8 cellular contexts compared by ENCODE assay signal in the genomic region with DNA sequence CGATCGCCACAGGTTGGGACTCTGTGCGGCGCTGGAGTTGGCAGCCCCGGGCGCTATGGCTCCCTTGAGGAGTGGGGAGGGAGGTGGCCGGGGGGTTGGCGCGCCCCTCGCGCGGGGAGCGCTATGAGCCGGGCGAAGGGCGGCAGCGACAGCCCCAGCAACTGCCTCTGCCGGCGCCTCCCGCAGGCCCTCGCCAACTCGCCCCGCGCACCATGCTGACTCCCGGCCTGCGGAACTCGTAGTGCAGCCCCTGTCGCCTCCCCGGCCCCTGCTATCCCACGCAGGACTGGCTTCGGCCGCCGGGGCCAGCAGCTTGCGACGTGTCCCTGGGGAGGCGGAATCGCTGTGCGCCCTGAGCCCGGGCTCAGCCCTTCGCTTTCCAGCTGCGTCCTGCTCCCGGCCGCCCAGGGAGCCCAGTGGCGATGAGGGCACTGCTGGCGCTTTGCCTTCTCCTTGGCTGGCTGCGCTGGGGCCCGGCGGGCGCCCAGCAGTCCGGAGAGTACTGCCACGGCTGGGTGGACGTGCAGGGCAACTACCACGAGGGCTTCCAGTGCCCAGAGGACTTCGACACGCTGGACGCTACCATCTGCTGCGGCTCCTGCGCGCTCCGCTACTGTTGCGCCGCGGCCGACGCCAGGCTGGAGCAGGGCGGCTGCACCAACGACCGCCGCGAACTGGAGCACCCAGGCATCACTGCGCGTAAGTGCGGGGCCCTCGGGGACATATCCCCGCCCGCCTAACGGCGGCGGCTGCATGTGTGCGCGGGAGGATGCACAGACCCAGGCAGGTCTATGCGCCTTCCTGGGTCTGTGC. TPM values are rescaled to one million over a fixed set of nuclear protein-coding genes. Genes with fewer than 3 reads are reported as not detected.
A peak's percentile ranks its signal among the peaks of the same experiment; 100 is the strongest.
DNase-seq lines count a peak whose midpoint lies in the region; ATAC-seq and TF ChIP-seq lines count a peak whose summit lies in the region.

No MANE protein-coding gene starts in this region.

- peaks cover 66% of the 10 kb centered on the region for H3K27me3 Mint-ChIP-seq in activated naive CD8-positive, alpha-beta T cell treated with anti-CD3 and anti-CD28 coated beads, Interleukin-2, amount 50 U/mL, for 24 hours

- no peaks in the 10 kb centered on the region for H3K36me3 Mint-ChIP-seq in activated naive CD8-positive, alpha-beta T cell treated with anti-CD3 and anti-CD28 coated beads, Interleukin-2, amount 50 U/mL, for 24 hours (ENCODE audit: low read depth)

- no peaks in the 10 kb centered on the region for H3K36me3 ChIP-seq in HUES6 (ENCODE audit: control insufficient read depth, insufficient read depth, low read length)
- H3K36me3 ChIP-seq in spleen: no peaks in the 10 kb centered on the region

- TF ChIP-seq POLR2A in spleen (IDR thresholded peaks at IDR 0.05): no peak

- peaks cover 22% of the 10 kb centered on the region for H3K4me1 ChIP-seq in HUES6 (ENCODE audit: control insufficient read depth, insufficient read depth, low read length)
- peaks cover 15 to 46% (median 33%) of the 10 kb centered on the region in 6 donors for H3K4me1 ChIP-seq in spleen

- no peaks in the 10 kb centered on the region for H3K9me3 Mint-ChIP-seq in activated naive CD8-positive, alpha-beta T cell treated with anti-CD3 and anti-CD28 coated beads, Interleukin-2, amount 50 U/mL, for 24 hours

- H3K27ac Mint-ChIP-seq in activated naive CD8-positive, alpha-beta T cell treated with anti-CD3 and anti-CD28 coated beads, Interleukin-2, amount 50 U/mL, for 24 hours: no peak overlapping the region

- no peak overlapping the region for H3K27ac ChIP-seq in HUES6 (ENCODE audit: low read depth, low read length)
- H3K27ac ChIP-seq in spleen: no peak overlapping the region

- peak overlapping the region; percentile 59 for H3K9ac ChIP-seq in HUES6 (ENCODE audit: low read length)

- 0 to 3% (median 1%) methylated on average over 51 to 82 of the region's 82 CpGs for WGBS in spleen, 5 donors

- peaks cover 26% of the 10 kb centered on the region for H3K4me1 Mint-ChIP-seq in activated naive CD8-positive, alpha-beta T cell treated with anti-CD3 and anti-CD28 coated beads, Interleukin-2, amount 50 U/mL, for 24 hours

- no peaks in the 10 kb centered on the region for H3K9me3 ChIP-seq in HUES6 (ENCODE audit: control insufficient read depth, insufficient read depth, low read depth, low read length)
- H3K9me3 ChIP-seq in spleen: no peaks in the 10 kb centered on the region

- DNase-seq in D341Med (ENCODE audit: low spot score) (peak; percentile 82), iPS-NIHi7 (ENCODE audit: extremely low spot score) (peak; percentile 20), spleen (peak; percentile 77)
- DNase-seq in activated naive CD8-positive, alpha-beta T cell treated with anti-CD3 and anti-CD28 coated beads, Interleukin-2, amount 50 U/mL, for 24 hours: peak; percentile 27
- no peak for DNase-seq in NK-92 treated with Interleukin-12 subunit alpha and Interleukin-12 subunit beta, amount 100 ng/mL, for 24 hours (lab: John Stamatoyannopoulos, UW)
- no peak for DNase-seq in stimulated activated naive CD4-positive, alpha-beta T cell (lab: John Stamatoyannopoulos, UW)

- intact Hi-C loops in spleen (cut with DNase I; ENCODE audit: low total_unique reads): no loop called here

- no peak for TF ChIP-seq CTCF in spleen (IDR thresholded peaks at IDR 0.05 in 8 of 11, conservative IDR thresholded peaks at IDR 0.05 in 3 of 11)

- peaks cover 72% of the 10 kb centered on the region for H3K27me3 ChIP-seq in HUES6 (ENCODE audit: control insufficient read depth, insufficient read depth, low read length)
- peaks cover 5 to 93% (median 46%) of the 10 kb centered on the region in 7 donors for H3K27me3 ChIP-seq in spleen (replicated peaks in 1 of 7)

- peak overlapping the region; percentile 62 for H3K4me3 ChIP-seq in HUES6 (ENCODE audit: low read depth, low read length)
- peak overlapping the region; percentile 38 to 76 (median 54) for H3K4me3 ChIP-seq in spleen

- peak; percentile 40 for ATAC-seq in GM21367 (IDR thresholded peaks at IDR 0.05; ENCODE audit: unreplicated experiment)
- peak; percentile 48 for ATAC-seq in activated naive CD8-positive, alpha-beta T cell treated with anti-CD3 and anti-CD28 coated beads, Interleukin-2, amount 50 U/mL, for 24 hours

- H3K4me3 Mint-ChIP-seq in activated naive CD8-positive, alpha-beta T cell treated with anti-CD3 and anti-CD28 coated beads, Interleukin-2, amount 50 U/mL, for 24 hours: peak overlapping the region; percentile 71

RNA-seq across cellular contexts. Expression of a gene that starts 0.6 kb away (rescaled TPM):
- total RNA-seq in spleen: under 1 TPM in 5 of 7 donors, not detected in 2; 0.34 to 0.66 (median 0.46) TPM
- polyA plus RNA-seq in spleen: 1 to 10 TPM in 1 of 3 donors, under 1 TPM in 2; 0.52 to 1.2 (median 0.87) TPM

Comparison
In these comparisons a context has a peak if more than half of its experiments do, and no peak if none do; other contexts are left out.
1. DNase-seq: peak in D341Med (single experiment), activated naive CD8-positive, alpha-beta T cell treated with anti-CD3 and anti-CD28 coated beads, Interleukin-2, amount 50 U/mL, for 24 hours (single experiment), iPS-NIHi7 (single experiment) and spleen (single experiment); none in NK-92 treated with Interleukin-12 subunit alpha and Interleukin-12 subunit beta, amount 100 ng/mL, for 24 hours (single experiment) and stimulated activated naive CD4-positive, alpha-beta T cell (0 of 6).